27 cellular contexts compared by ENCODE assay signal in genomic region chr15:94745371-94745770, GRCh38.
"Had no signal": no experiment of that assay in that cellular context is flagged by ENCODE, and none has a peak within 500 bp of the region (broad histone marks: within the 10 kb centered on the region; RNA-seq: fewer than 3 reads in every experiment).

No MANE protein-coding gene starts in this region.

- H3K9me3 ChIP-seq: SJCRH30 had no signal

- H3K36me3 ChIP-seq: SJCRH30 had no signal

- H3K27ac ChIP-seq: KMS-11, SJCRH30, VCaP had no signal

- ATAC-seq: activated T-cell treated with anti-CD3 and anti-CD28 coated beads, Interleukin-2, amount 50 U/mL, for 72 hours; Panc1 had no signal

- H3K4me3 ChIP-seq: SJCRH30 had no signal

- H3K27me3 ChIP-seq: SJCRH30 had no signal

- DNase-seq: activated CD4-positive, alpha-beta memory T cell treated with anti-CD3 and anti-CD28 coated beads for 36 hours; activated CD4-positive, alpha-beta T cell treated with anti-CD3 and anti-CD28 coated beads, Interleukin-2, amount 10 ng/mL, durations not matched to agents 7 days and 5 days; activated CD4-positive, CD25-positive, alpha-beta regulatory T cell; activated CD8-positive, alpha-beta memory T cell treated with anti-CD3 and anti-CD28 coated beads for 24 hours; activated gamma-delta T cell treated with Interleukin-2 at 50 U/mL for 16 hours; activated naive CD4-positive, alpha-beta T cell treated with anti-CD3 and anti-CD28 coated beads, Interleukin-2, amount 10 ng/mL, durations not matched to agents 7 days and 5 days; activated naive CD8-positive, alpha-beta T cell treated with anti-CD3 and anti-CD28 coated beads for 36 hours; activated T-cell treated with anti-CD3 and anti-CD28 coated beads for 4 hours; activated T-cell treated with anti-CD3 and anti-CD28 coated beads, Interleukin-2, amount 50 U/mL, for 72 hours; central memory CD4-positive, alpha-beta T cell; MM.1S; NCI-H1105; NCI-H1436; NCI-H1694 treated with DMSO at 0.1 percent for 48 hours; NCI-H2029 treated with DMSO at 0.1 percent for 48 hours; NCI-H345; NCI-H510A; NK-92 treated with Interleukin-12 subunit alpha and Interleukin-12 subunit beta, amount 100 ng/mL, for 24 hours; OCI-M1; Right ventricle myocardium superior; RPMI8226; SJCRH30; SK-N-SH; T-helper 1 cell had no signal

- H3K4me1 ChIP-seq: SJCRH30 had no signal
